Comparison of ENCODE assay signal across 8 cellular contexts in the genomic region with DNA sequence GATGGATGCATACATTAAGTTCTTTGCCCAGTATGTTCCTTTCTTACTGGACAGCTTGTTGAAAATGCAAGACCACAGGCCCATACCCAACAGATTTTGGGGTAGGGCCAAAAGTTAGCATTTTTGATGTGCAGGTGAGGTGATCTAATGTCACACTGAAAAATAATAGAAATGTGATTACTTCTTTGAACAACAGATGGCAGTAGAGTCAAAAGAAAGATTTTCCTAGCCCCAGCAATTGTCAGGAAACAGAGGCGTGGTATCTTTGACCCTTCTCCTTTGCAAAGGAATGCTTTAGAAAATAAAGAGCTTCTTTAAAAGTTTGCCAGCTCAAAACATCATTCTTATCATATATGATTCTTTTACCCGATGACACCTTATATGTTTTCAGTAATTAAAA.
A peak's percentile ranks its signal among the peaks of the same experiment; 100 is the strongest.
DNase-seq lines count a peak whose midpoint lies in the region; ATAC-seq and TF ChIP-seq lines count a peak whose summit lies in the region.

No MANE protein-coding gene starts in this region.

- no peaks in the 10 kb centered on the region for H3K4me1 ChIP-seq in heart left ventricle

- H3K9me3 Mint-ChIP-seq in chondrocyte (ENCODE audit: low read depth): no peaks in the 10 kb centered on the region

- H3K4me1 Mint-ChIP-seq in chondrocyte (ENCODE audit: low read depth): no peaks in the 10 kb centered on the region

- intact Hi-C loops in heart left ventricle (cut with DNase I) (loop anchor here in 9 of 10 donors (2.0 to 10.0 kb wide), 9 partner anchors 166 to 1766 kb away; no protein-coding TSS in a partner anchor), cardiac septum (cut with DNase I) (loop anchor here (10.0 kb wide), 1 partner anchor 1764 kb away; no protein-coding TSS in a partner anchor)

- no peak overlapping the region for H3K27ac Mint-ChIP-seq in chondrocyte (ENCODE audit: unreplicated experiment)

- H3K27me3 Mint-ChIP-seq in chondrocyte (ENCODE audit: low read depth): no peaks in the 10 kb centered on the region

- H3K27ac ChIP-seq in heart left ventricle: no peak overlapping the region

- WGBS in heart left ventricle, 4 donors: 8 to 17% (median 10%) methylated on average over 2 of the region's 2 CpGs

- H3K4me3 ChIP-seq in heart left ventricle: no peak overlapping the region

- H3K27me3 ChIP-seq in heart left ventricle: no peaks in the 10 kb centered on the region

- DNase-seq in heart left ventricle (no peak), cardiac septum (ENCODE audit: low spot score) (no peak), NCI-H2227 (lab: John Stamatoyannopoulos, UW; ENCODE audit: unreplicated experiment) (peak; percentile 75), chondrocyte (ENCODE audit: low spot score) (no peak), medulla oblongata (ENCODE audit: extremely low spot score) (peak; percentile 60)
- DNase-seq in stimulated activated naive CD4-positive, alpha-beta T cell treated with Interleukin-2 at 50 U/mL for 16 hours (lab: John Stamatoyannopoulos, UW): no peak

- ATAC-seq in heart left ventricle: peak in 2 of 4 donors; percentile 46 to 57
- peak; percentile 88 for ATAC-seq in HG02943 (IDR thresholded peaks at IDR 0.05; ENCODE audit: low read depth, unreplicated experiment)
- ATAC-seq in HG02642 (IDR thresholded peaks at IDR 0.05; ENCODE audit: poor library complexity, unreplicated experiment): no peak

- H3K4me3 Mint-ChIP-seq in chondrocyte (ENCODE audit: unreplicated experiment): no peak overlapping the region

- no peaks in the 10 kb centered on the region for H3K36me3 Mint-ChIP-seq in chondrocyte (ENCODE audit: low read depth)

- H3K36me3 ChIP-seq in heart left ventricle: no peaks in the 10 kb centered on the region

- peak; percentile 41 to 71 (median 54) for TF ChIP-seq CTCF in heart left ventricle (IDR thresholded peaks at IDR 0.05)
- peak; percentile 94 for TF ChIP-seq CTCF in chondrocyte (IDR thresholded peaks at IDR 0.05)

- no peaks in the 10 kb centered on the region for H3K9me3 ChIP-seq in heart left ventricle

- TF ChIP-seq POLR2A in heart left ventricle (IDR thresholded peaks at IDR 0.05): no peak

Comparison
In these comparisons a context has a peak if more than half of its experiments do, and no peak if none do; other contexts are left out.
1. DNase-seq: peak in NCI-H2227 (single experiment) and medulla oblongata (single experiment); none in heart left ventricle (0 of 5), cardiac septum (single experiment), chondrocyte (single experiment) and stimulated activated naive CD4-positive, alpha-beta T cell treated with Interleukin-2 at 50 U/mL for 16 hours (single experiment).